ENCODE assay signal across 8 cellular contexts in the genomic region with DNA sequence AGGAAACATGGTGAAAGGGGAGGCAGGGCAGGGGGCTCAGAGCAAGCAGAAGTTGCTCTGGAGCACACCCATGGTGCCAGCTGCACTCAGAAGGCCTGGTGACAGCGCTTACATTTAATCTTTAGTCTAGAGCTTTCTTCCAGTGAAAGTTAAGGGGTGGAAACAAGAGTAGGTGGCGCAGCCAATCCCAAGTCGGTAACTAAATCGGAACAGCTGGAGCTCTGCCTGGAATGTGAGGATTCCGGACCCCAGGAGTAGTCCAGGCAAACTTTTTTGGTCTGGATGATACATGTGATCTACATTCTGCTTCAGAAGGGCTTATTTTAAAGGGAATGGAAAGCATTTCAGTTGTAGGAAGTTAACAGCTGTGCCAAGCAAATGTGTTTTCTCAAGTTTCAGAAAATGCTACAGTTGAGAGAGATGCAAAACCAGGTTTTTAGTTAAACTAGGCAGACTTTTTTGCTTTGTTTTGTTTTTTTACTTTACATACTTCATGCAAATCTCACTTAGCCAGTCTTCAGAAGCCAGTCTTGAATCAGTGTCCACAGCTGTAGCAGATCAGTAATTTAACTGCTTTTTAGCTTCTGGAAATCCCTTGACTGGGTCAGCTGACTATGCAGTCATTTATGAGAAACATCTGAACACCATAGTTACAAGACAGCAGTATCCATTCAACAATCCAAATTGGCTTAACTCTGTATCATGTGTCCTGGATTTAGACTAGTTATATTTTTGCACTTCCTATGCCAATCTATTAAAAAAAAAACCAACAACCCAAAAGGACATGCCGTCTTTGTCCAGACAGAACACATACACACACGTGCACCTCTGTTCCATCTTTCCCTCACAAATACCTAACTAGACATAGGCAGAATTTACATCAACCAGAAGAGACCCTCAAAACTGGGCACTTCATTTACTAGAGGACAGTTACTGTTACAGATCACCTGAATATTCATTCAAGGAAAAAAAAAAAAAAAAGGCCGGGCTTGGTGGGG. TPM values are rescaled to one million over a fixed set of nuclear protein-coding genes. Genes with fewer than 3 reads are reported as not detected.
A peak's percentile ranks its signal among the peaks of the same experiment; 100 is the strongest.
DNase-seq lines count a peak whose midpoint lies in the region; ATAC-seq and TF ChIP-seq lines count a peak whose summit lies in the region.

No MANE protein-coding gene starts in this region.

- H2AK5ac ChIP-seq in IMR-90 (ENCODE audit: low read depth, low read length): peak overlapping the region; percentile 73

- peak overlapping the region; percentile 73 for H3K9ac ChIP-seq in IMR-90 (ENCODE audit: low read depth, low read length)
- no peak overlapping the region for H3K9ac ChIP-seq in duodenal mucosa (ENCODE audit: low read depth in 1 of 2, low read length in 2 of 2)

- H3K27me3 ChIP-seq in IMR-90 (ENCODE audit: control insufficient read depth, insufficient read depth, low read length) (no peaks in the 10 kb centered on the region), duodenal mucosa (ENCODE audit: control insufficient read depth in 1 of 2, insufficient read depth in 2 of 2, low read length in 2 of 2) (no peaks in the 10 kb centered on the region), lung (ENCODE audit: control insufficient read depth, insufficient read depth) (no peaks in the 10 kb centered on the region), tibial nerve (no peaks in the 10 kb centered on the region)

- 0% methylated on average over 3 of the region's 8 CpGs; no CpG with 5 or more reads in 1 of the 2 experiments for WGBS in IMR-90 (ENCODE audit: extremely low coverage in 2 of 2, insufficient read length in 1 of 2), 2 experiments
- WGBS in lung, 2 donors: 51 to 72% methylated on average over 8 of the region's 8 CpGs
- WGBS in tibial nerve, 2 donors: 25 to 31% methylated on average over 8 of the region's 8 CpGs

- BruUV-seq in IMR-90 (replicated peaks; lab: Mats Ljungman, UMichigan): no TSS peak

- peaks cover 3% of the 10 kb centered on the region; the same call in 1 of the 2 replicates for H3K9me1 ChIP-seq in IMR-90 (ENCODE audit: insufficient read depth, low read length)

- CTCF ChIA-PET in IMR-90 (lab: Yijun Ruan, JAX): interaction anchor here (0.5 kb wide), 1 partner anchor 70 kb away, joined by 3 read pairs; no protein-coding TSS in a partner anchor

- no peak overlapping the region; the same call in 1 of the 2 replicates for H2BK120ac ChIP-seq in IMR-90 (ENCODE audit: low read depth, low read length)

- no peak for TF ChIP-seq CTCF in IMR-90 (conservative IDR thresholded peaks at IDR 0.05; ENCODE audit: low read depth, low read length)
- no peak for TF ChIP-seq CTCF in lung (IDR thresholded peaks at IDR 0.05; ENCODE audit: control extremely low read depth, extremely low read depth)
- no peak for TF ChIP-seq CTCF in tibial nerve (IDR thresholded peaks at IDR 0.05)

- dilution Hi-C loops in IMR-90 (cut with HindIII; ENCODE audit: low sequenced_read_pairs, unreplicated experiment): no loop called here

- peaks cover 11% of the 10 kb centered on the region; the same call in 1 of the 2 replicates for H4K20me1 ChIP-seq in IMR-90 (ENCODE audit: insufficient read depth, low read length)

- H2BK15ac ChIP-seq in IMR-90 (ENCODE audit: low read depth, low read length): peak overlapping the region; percentile 59; the same call in 1 of the 3 replicates

- peak overlapping the region; percentile 82 for H3K27ac ChIP-seq in IMR-90 (ENCODE audit: insufficient read depth, low read length)
- H3K27ac ChIP-seq in duodenal mucosa (ENCODE audit: low read depth, low read length): peak overlapping the region; percentile 58
- H3K27ac ChIP-seq in lung (ENCODE audit: low read depth in 1 of 2, low read length in 1 of 2): peak overlapping the region; percentile 81 to 96
- peak overlapping the region; percentile 71 to 92 (median 82) for H3K27ac ChIP-seq in tibial nerve

- H2BK5ac ChIP-seq in IMR-90 (ENCODE audit: low read depth, low read length, poor library complexity, severe bottlenecking): peak overlapping the region; percentile 87

- peak overlapping the region; percentile 58 for H3K4ac ChIP-seq in IMR-90 (ENCODE audit: low read depth, low read length)

- peak overlapping the region; percentile 24 for H3K56ac ChIP-seq in IMR-90 (ENCODE audit: extremely low read depth, insufficient read depth, low read length)

- H3K4me3 ChIP-seq in IMR-90 (ENCODE audit: insufficient read depth, low read depth, low read length) (peak overlapping the region; percentile 20; the same call in 1 of the 2 replicates), duodenal mucosa (ENCODE audit: low read depth in 1 of 2, low read length in 2 of 2) (peak overlapping the region; percentile 15 to 16), lung (no peak overlapping the region), tibial nerve (peak overlapping the region in 3 of 4 donors; percentile 9 to 35 (median 21))

- peak; percentile 88 for ATAC-seq in GM19397 (IDR thresholded peaks at IDR 0.05; ENCODE audit: unreplicated experiment)
- peak; percentile 91 for ATAC-seq in IMR-90 (ENCODE audit: low read depth)
- ATAC-seq in lung (ENCODE audit: insufficient read depth, low FRiP score): peak; percentile 77

- H2AFZ ChIP-seq in IMR-90 (replicated peaks; ENCODE audit: low read length, poor library complexity): peak overlapping the region; percentile 62

- H2BK20ac ChIP-seq in IMR-90 (ENCODE audit: low read depth, low read length): 0 out of 2 replicates have a peak overlapping the region, but pooled peaks have one; percentile 0

- peak; percentile 37 to 60 for TF ChIP-seq EP300 in tibial nerve (IDR thresholded peaks at IDR 0.05)

- DNase-seq in AG08396 (ENCODE audit: low spot score): peak; percentile 84
- peak; percentile 94 for DNase-seq in IMR-90
- peak; percentile 71 for DNase-seq in lung (ENCODE audit: low spot score)
- peak in 1 of 2 donors; percentile 71 for DNase-seq in tibial nerve (ENCODE audit: low spot score in 2 of 2)
- no peak for DNase-seq in NK-92 treated with Interleukin-12 subunit alpha and Interleukin-12 subunit beta, amount 100 ng/mL, for 24 hours (lab: John Stamatoyannopoulos, UW)
- DNase-seq in COR-L47 (lab: John Stamatoyannopoulos, UW): no peak

- no peak overlapping the region for H4K91ac ChIP-seq in IMR-90 (ENCODE audit: insufficient read depth, low read depth, low read length)

- H2AK9ac ChIP-seq in IMR-90 (replicated peaks; ENCODE audit: low read depth, low read length, poor library complexity): no peak overlapping the region

- in situ Hi-C loops in IMR-90 (cut with MboI; ENCODE audit: low sequenced_read_pairs): no loop called here

- H3K9me3 ChIP-seq in IMR-90 (ENCODE audit: control insufficient read depth, insufficient read depth, low read length): no peaks in the 10 kb centered on the region
- no peaks in the 10 kb centered on the region for H3K9me3 ChIP-seq in duodenal mucosa (ENCODE audit: control insufficient read depth in 1 of 2, low read length in 2 of 2)
- no peaks in the 10 kb centered on the region for H3K9me3 ChIP-seq in lung (ENCODE audit: control insufficient read depth in 2 of 2, insufficient read depth in 1 of 2, low read length in 1 of 2)
- no peaks in the 10 kb centered on the region for H3K9me3 ChIP-seq in tibial nerve

- intact Hi-C loops in IMR-90 (cut with micrococcal nuclease): loop anchor here (10.0 kb wide), 1 partner anchor 183 kb away; the partner anchor contains the start of genes GANC and TMEM87A

- H4K8ac ChIP-seq in IMR-90 (ENCODE audit: low read depth in 2 of 2, low read length in 2 of 2): peak overlapping the region in 1 of 2 experiments; percentile 73; a peak in 2 of 4 replicates

- H3K23ac ChIP-seq in IMR-90 (ENCODE audit: low read depth, low read length): peak overlapping the region; percentile 49; the same call in 1 of the 2 replicates

- TF ChIP-seq POLR2A in IMR-90 (IDR thresholded peaks at IDR 0.05; ENCODE audit: low read depth, low read length) (peak; percentile 53; the same call in 1 of the 2 replicates), tibial nerve (IDR thresholded peaks at IDR 0.05) (peak in 1 of 2 donors; percentile 54)

- TF ChIP-seq RAD21 in IMR-90 (IDR thresholded peaks at IDR 0.05; ENCODE audit: low read length): no peak

- H3K4me2 ChIP-seq in IMR-90 (ENCODE audit: low read depth, low read length): peak overlapping the region; percentile 91

- H3K14ac ChIP-seq in IMR-90 (replicated peaks; ENCODE audit: low read depth, low read length): peak overlapping the region; percentile 65

- H3K4me1 ChIP-seq in IMR-90 (ENCODE audit: control insufficient read depth, insufficient read depth, low read length) (peaks cover 7% of the 10 kb centered on the region), duodenal mucosa (ENCODE audit: control insufficient read depth in 1 of 2, insufficient read depth in 2 of 2, low read length in 2 of 2) (no peaks in the 10 kb centered on the region), lung (ENCODE audit: control insufficient read depth in 2 of 2, insufficient read depth in 2 of 2, low read length in 2 of 2) (peaks cover 1 to 8% of the 10 kb centered on the region in 2 donors), tibial nerve (peaks cover 0 to 65% (median 8%) of the 10 kb centered on the region in 4 donors)

- peaks cover 2% of the 10 kb centered on the region; the same call in 1 of the 2 replicates for H3K36me3 ChIP-seq in IMR-90 (ENCODE audit: control insufficient read depth, insufficient read depth, low read length)
- H3K36me3 ChIP-seq in duodenal mucosa (ENCODE audit: control insufficient read depth in 1 of 2, insufficient read depth in 2 of 2, low read length in 2 of 2): peaks cover 4 to 14% of the 10 kb centered on the region in 2 donors
- peaks cover 0 to 4% of the 10 kb centered on the region in 2 donors for H3K36me3 ChIP-seq in lung (ENCODE audit: control insufficient read depth in 2 of 2, insufficient read depth in 2 of 2, low read length in 2 of 2)
- peaks cover 0 to 10% (median 0%) of the 10 kb centered on the region in 3 donors for H3K36me3 ChIP-seq in tibial nerve

- POLR2A ChIA-PET in IMR-90 (lab: Charles Lee; ENCODE audit: unreplicated experiment): interaction anchor here (0.7 kb wide), 1 partner anchor 185 kb away, joined by 3 read pairs; the partner anchor contains the start of genes GANC and TMEM87A

- H4K5ac ChIP-seq in IMR-90 (ENCODE audit: low read depth, low read length): peak overlapping the region; percentile 45; the same call in 1 of the 2 replicates

- H3K79me1 ChIP-seq in IMR-90 (ENCODE audit: low read depth in 1 of 2, low read length in 2 of 2): peaks cover 0 to 38% of the 10 kb centered on the region in 2 experiments; a peak in 2 of 4 replicates

- peak overlapping the region; percentile 83 for H3K18ac ChIP-seq in IMR-90 (ENCODE audit: low read depth, low read length)

RNA-seq across cellular contexts. Expression of gene ZNF106, which starts 33.2 kb away (rescaled TPM):
- total RNA-seq in IMR-90 (2012; rRNA removed) (87.5 and 107 TPM in 2 replicates), lung (10 to 100 TPM; 63.6 to 67.5 TPM), tibial nerve (10 to 100 TPM; 54.5 to 92.9 (median 63.9) TPM)
- polyA plus RNA-seq in IMR-90 (2012; rRNA removed) (19.2 TPM in 2 replicates), lung (10 to 100 TPM; 10.9 to 18.8 TPM)
- polyA plus RNA-seq in IMR-90 (2012; cell fraction: cytosol; rRNA removed): 6.9 and 8.5 TPM in 2 replicates
- 4.0 and 13.9 TPM in 2 replicates for polyA plus RNA-seq in IMR-90 (2012; cell fraction: nucleus; rRNA removed; ENCODE audit: low replicate concordance)

RNA-seq across cellular contexts. Expression of gene SNAP23, which starts 37.7 kb away (rescaled TPM):
- 36.0 and 72.5 TPM in 2 replicates for total RNA-seq in IMR-90 (2012; rRNA removed)
- polyA plus RNA-seq in IMR-90 (2012; rRNA removed): 37.2 and 45.5 TPM in 2 replicates
- polyA plus RNA-seq in IMR-90 (2012; cell fraction: cytosol; rRNA removed): 7.1 and 8.5 TPM in 2 replicates
- polyA plus RNA-seq in IMR-90 (2012; cell fraction: nucleus; rRNA removed; ENCODE audit: low replicate concordance): 7.5 and 77.2 TPM in 2 replicates
- 10 to 100 TPM; 59.3 to 96.0 TPM for total RNA-seq in lung
- polyA plus RNA-seq in lung: 10 to 100 TPM; 58.2 to 66.5 TPM
- 10 to 100 TPM; 54.0 to 77.9 (median 64.0) TPM for total RNA-seq in tibial nerve

Comparison
In these comparisons a context has a peak if more than half of its experiments do, and no peak if none do; other contexts are left out.
1. DNase-seq: peak in AG08396 (single experiment), IMR-90 (single experiment) and lung (single experiment); none in NK-92 treated with Interleukin-12 subunit alpha and Interleukin-12 subunit beta, amount 100 ng/mL, for 24 hours (single experiment) and COR-L47 (single experiment).
2. Peak in every context shown above with its lines, with median percentiles within 50 percentile points of each other: ATAC-seq and H3K27ac ChIP-seq.